In genomic region chr19:13538854-13539253, GRCh38 we compare ENCODE assay signal across 20 cellular contexts.
"Had no signal": no experiment of that assay in that cellular context is flagged by ENCODE, and none has a peak within 500 bp of the region (broad histone marks: within the 10 kb centered on the region; RNA-seq: fewer than 3 reads in every experiment).

No MANE protein-coding gene starts in this region.

- DNase-seq: dermis blood vessel endothelial cell; dorsolateral prefrontal cortex; effector CD8-positive, alpha-beta T cell; effector memory CD8-positive, alpha-beta T cell; endodermal cell; esophagus squamous epithelium; foreskin melanocyte; gastrocnemius medialis; glutamatergic neuron; head of caudate nucleus; heart right ventricle; hippocampal formation; left cardiac atrium; left lung; left ventricle myocardium superior; lower lobe of right lung; mesenchymal stem cell; mucosa of descending colon; naive B cell had no signal

- ATAC-seq: effector memory CD8-positive, alpha-beta T cell; esophagus mucosa; gastrocnemius medialis; heart right ventricle; left cardiac atrium; left lung; left ventricle myocardium superior; lower lobe of right lung; mucosa of descending colon had no signal
